ENCODE assay signal across 8 cellular contexts in genomic region chr4:143186202-143186601, GRCh38. TPM values are rescaled to one million over a fixed set of nuclear protein-coding genes. Genes with fewer than 3 reads are reported as not detected.
DNase-seq lines count a peak whose midpoint lies in the region; ATAC-seq and TF ChIP-seq lines count a peak whose summit lies in the region.

No MANE protein-coding gene starts in this region.

- peaks cover 15% of the 10 kb centered on the region; the same call in 1 of the 2 replicates for H3K36me3 ChIP-seq in SJCRH30

- in situ Hi-C loops in KBM-7 (cut with MboI; ENCODE audit: low pct_unique_long_range_greater_than_20kb, low sequenced_read_pairs), result no loop called here

- no peaks in the 10 kb centered on the region for H3K9me3 ChIP-seq in SJCRH30 (replicated peaks)

- H3K4me3 ChIP-seq in GM12875 (ENCODE audit: low read depth, low read length) (peak overlapping the region; percentile 98), SJCRH30 (peak overlapping the region; percentile 96), fibroblast of pulmonary artery (replicated peaks; ENCODE audit: low read depth, low read length) (peak overlapping the region; percentile 83)

- DNase-seq in SJCRH30, result no peak
- DNase-seq in fibroblast of pulmonary artery (ENCODE audit: low read depth), result peak; percentile 10
- DNase-seq in renal cortical epithelial cell (ENCODE audit: low read depth), result peak; percentile 80
- no peak for DNase-seq in KBM-7

- peaks cover 6% of the 10 kb centered on the region; the same call in 1 of the 2 replicates for H3K4me1 ChIP-seq in SJCRH30

- no peak overlapping the region for H3K27ac ChIP-seq in SJCRH30

- no peak for TF ChIP-seq CTCF in GM12875 (IDR thresholded peaks at IDR 0.05; ENCODE audit: borderline replicate concordance, insufficient read depth, low read depth, low read length)
- no peak for TF ChIP-seq CTCF in fibroblast of pulmonary artery (IDR thresholded peaks at IDR 0.05; ENCODE audit: low read length, missing control alignments)

- no peaks in the 10 kb centered on the region for H3K27me3 ChIP-seq in SJCRH30

- ATAC-seq in GM21515 (IDR thresholded peaks at IDR 0.05; ENCODE audit: unreplicated experiment), result no peak
- no peak for ATAC-seq in HG02981 (IDR thresholded peaks at IDR 0.05; ENCODE audit: unreplicated experiment)
- ATAC-seq in HG02610 (IDR thresholded peaks at IDR 0.05; ENCODE audit: unreplicated experiment), result no peak

RNA-seq across cellular contexts. Expression of gene USP38, which starts 1.5 kb away (rescaled TPM):
- 21.0 and 22.3 TPM in 2 replicates for total RNA-seq in SJCRH30 (2014; rRNA removed; shearing (Covaris generic))
- total RNA-seq in renal cortical epithelial cell, result 24.1 and 42.6 TPM in 2 replicates

Comparison
In these comparisons a context has a peak if more than half of its experiments do, and no peak if none do; other contexts are left out.
1. DNase-seq: peak in fibroblast of pulmonary artery (single experiment) and renal cortical epithelial cell (single experiment); none in SJCRH30 (0 of 2) and KBM-7 (single experiment).
2. Peak in every context shown above with its lines, with median percentiles within 50 percentile points of each other: H3K4me3 ChIP-seq.